ENCODE assay signal across 9 cellular contexts in the genomic region with DNA sequence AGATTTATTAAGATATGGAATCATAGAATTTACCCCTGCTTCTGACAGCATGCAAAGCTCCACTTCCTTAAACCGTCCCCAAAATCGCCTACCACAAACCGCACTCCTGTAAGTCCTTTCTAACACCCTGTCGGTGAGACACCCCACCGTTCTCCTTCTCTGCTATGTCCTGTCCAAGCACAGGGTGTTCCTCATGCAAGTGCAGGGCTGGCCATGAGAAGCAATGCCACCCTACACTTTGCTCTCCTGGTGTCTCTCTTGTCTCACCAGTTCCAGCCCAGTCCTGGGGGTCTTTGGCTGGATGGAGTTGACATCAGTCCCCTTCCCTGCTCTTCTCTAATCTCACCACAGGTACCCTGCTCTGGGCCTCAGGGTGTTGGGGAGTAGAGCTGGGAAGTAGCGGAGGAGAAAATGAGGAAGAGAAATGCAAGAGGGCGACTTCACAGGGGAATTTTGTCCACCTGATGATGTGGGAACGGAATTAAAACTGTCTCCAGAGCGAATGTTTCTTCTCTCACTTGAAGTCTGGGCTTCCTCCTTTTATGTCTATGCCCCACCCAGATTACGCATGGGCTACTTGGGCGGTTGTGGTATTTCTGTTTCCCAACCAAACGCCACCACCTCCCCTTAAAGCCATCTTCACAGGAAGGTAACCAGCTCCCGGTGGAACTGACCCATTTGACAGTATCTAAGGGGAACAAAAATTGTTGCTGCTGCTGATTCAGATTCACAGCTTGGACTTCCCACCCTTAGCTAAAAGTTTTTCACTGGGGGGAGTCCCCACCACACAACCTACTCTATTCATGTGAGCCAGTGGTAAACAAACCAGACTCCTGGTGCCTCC. TPM values are rescaled to one million over a fixed set of nuclear protein-coding genes. Genes with fewer than 3 reads are reported as not detected.
DNase-seq lines count a peak whose midpoint lies in the region; ATAC-seq and TF ChIP-seq lines count a peak whose summit lies in the region.
"Had no signal": no experiment of that assay in that cellular context is flagged by ENCODE, and none has a peak within 500 bp of the region (broad histone marks: within the 10 kb centered on the region; RNA-seq: fewer than 3 reads in every experiment).

No MANE protein-coding gene starts in this region.

- no peaks in the 10 kb centered on the region for H3K36me3 Mint-ChIP-seq in activated CD8-positive, alpha-beta T cell treated with anti-CD3 and anti-CD28 coated beads for 36 hours (ENCODE audit: low read depth)

- no peak overlapping the region for H3K9ac ChIP-seq in BLaER1

- H3K4me3 Mint-ChIP-seq in activated CD8-positive, alpha-beta T cell treated with anti-CD3 and anti-CD28 coated beads for 36 hours, result no peak overlapping the region

- peaks cover 18% of the 10 kb centered on the region for H3K4me1 ChIP-seq in BLaER1
- no peaks in the 10 kb centered on the region for H3K4me1 ChIP-seq in transverse colon
- H3K4me1 ChIP-seq in esophagus squamous epithelium, result no peaks in the 10 kb centered on the region

- peak; percentile 73 for ATAC-seq in GM19035 (IDR thresholded peaks at IDR 0.05; ENCODE audit: unreplicated experiment)
- peak; percentile 53 for ATAC-seq in HG03095 (IDR thresholded peaks at IDR 0.05; ENCODE audit: unreplicated experiment)
- ATAC-seq in activated CD8-positive, alpha-beta T cell treated with anti-CD3 and anti-CD28 coated beads for 36 hours, result peak; percentile 67

- peak; percentile 47 for DNase-seq in activated CD8-positive, alpha-beta T cell treated with anti-CD3 and anti-CD28 coated beads for 36 hours
- DNase-seq in transverse colon (peak; percentile 33), putamen (ENCODE audit: low spot score) (no peak), COLO829 (ENCODE audit: low spot score) (no peak), esophagus squamous epithelium (lab: John Stamatoyannopoulos, UW) (no peak)

- intact Hi-C loops in activated CD8-positive, alpha-beta T cell treated with anti-CD3 and anti-CD28 coated beads for 36 hours (cut with micrococcal nuclease), result no loop called here
- intact Hi-C loops in transverse colon (cut with DNase I; ENCODE audit: low total_unique reads) (no loop called here), esophagus squamous epithelium (cut with DNase I) (no loop called here)

- whole genome bisulfite sequencing in transverse colon (ENCODE audit: low coverage in 1 of 2), 2 donors, result 65 to 75% methylated on average over 8 to 13 of the region's 13 CpGs
- WGBS in esophagus squamous epithelium, 2 donors, result 69 to 78% methylated on average over 13 of the region's 13 CpGs

- H3K27me3 Mint-ChIP-seq in activated CD8-positive, alpha-beta T cell treated with anti-CD3 and anti-CD28 coated beads for 36 hours, result peaks cover 10% of the 10 kb centered on the region

- H3K27ac ChIP-seq in BLaER1, result peak overlapping the region; percentile 28; the same call in 1 of the 2 replicates
- H3K27ac ChIP-seq in transverse colon, result peak overlapping the region in 1 of 4 donors; percentile 13
- peak overlapping the region in 2 of 4 donors; percentile 16 to 47 for H3K27ac ChIP-seq in esophagus squamous epithelium
- H3K27ac ChIP-seq: VCaP had no signal

- H3K4me2 ChIP-seq in BLaER1, result peak overlapping the region; percentile 61

- H3K9me3 Mint-ChIP-seq in activated CD8-positive, alpha-beta T cell treated with anti-CD3 and anti-CD28 coated beads for 36 hours, result no peaks in the 10 kb centered on the region

- peaks cover 22% of the 10 kb centered on the region for H3K4me1 Mint-ChIP-seq in activated CD8-positive, alpha-beta T cell treated with anti-CD3 and anti-CD28 coated beads for 36 hours (ENCODE audit: low read depth)

- POLR2A ChIA-PET in activated CD8-positive, alpha-beta T cell treated with anti-CD3 and anti-CD28 coated beads for 36 hours (lab: Charles Lee), result interaction anchor here (0.8 to 1.2 kb wide), 2 partner anchors 10 to 151 kb away, joined by 3 read pairs; a partner anchor contains a TSS

- TF ChIP-seq POLR2A in transverse colon (IDR thresholded peaks at IDR 0.05) (no peak), esophagus squamous epithelium (IDR thresholded peaks at IDR 0.05) (peak in 1 of 4 donors; percentile 16)

- peak overlapping the region; percentile 5 for H3K27ac Mint-ChIP-seq in activated CD8-positive, alpha-beta T cell treated with anti-CD3 and anti-CD28 coated beads for 36 hours

- in situ Hi-C loops in transverse colon (cut with MboI; ENCODE audit: low pct_ligation_motif_present in 1 of 4, low pct_unique_long_range_greater_than_20kb in 1 of 4, low sequenced_read_pairs in 3 of 4), result no loop called here

- H3K4me3 ChIP-seq in BLaER1 (no peak overlapping the region), transverse colon (no peak overlapping the region), esophagus squamous epithelium (no peak overlapping the region)

- H3K9me3 ChIP-seq in BLaER1 (no peaks in the 10 kb centered on the region), transverse colon (no peaks in the 10 kb centered on the region), esophagus squamous epithelium (no peaks in the 10 kb centered on the region)

- no peak for TF ChIP-seq CTCF in activated CD8-positive, alpha-beta T cell treated with anti-CD3 and anti-CD28 coated beads for 36 hours (IDR thresholded peaks at IDR 0.05)
- no peak for TF ChIP-seq CTCF in transverse colon (IDR thresholded peaks at IDR 0.05)
- no peak for TF ChIP-seq CTCF in esophagus squamous epithelium (IDR thresholded peaks at IDR 0.05)

- no peaks in the 10 kb centered on the region for H4K20me1 ChIP-seq in BLaER1

- H3K27me3 ChIP-seq in BLaER1, result no peaks in the 10 kb centered on the region
- no peaks in the 10 kb centered on the region for H3K27me3 ChIP-seq in transverse colon
- H3K27me3 ChIP-seq in esophagus squamous epithelium, result peaks cover 0 to 6% (median 0%) of the 10 kb centered on the region in 4 donors

- CTCF ChIA-PET in activated CD8-positive, alpha-beta T cell treated with anti-CD3 and anti-CD28 coated beads for 36 hours (lab: Charles Lee), result interaction anchor here (1.0 to 2.3 kb wide), 5 partner anchors 13 to 132 kb away, joined by 4 to 12 read pairs (median 5); no protein-coding TSS in a partner anchor

- no peak for TF ChIP-seq EP300 in transverse colon (IDR thresholded peaks at IDR 0.05; ENCODE audit: low read depth)

- H3K36me3 ChIP-seq in BLaER1 (no peaks in the 10 kb centered on the region), transverse colon (no peaks in the 10 kb centered on the region), esophagus squamous epithelium (no peaks in the 10 kb centered on the region)

RNA-seq across cellular contexts. Expression of a gene that starts 49.9 kb away (rescaled TPM):
- total RNA-seq in activated CD8-positive, alpha-beta T cell treated with anti-CD3 and anti-CD28 coated beads for 36 hours, result not detected
- total RNA-seq in transverse colon, result 1 to 10 TPM in 1 of 4 donors, under 1 TPM in 1, not detected in 2; 0.37 to 1.4 TPM
- total RNA-seq in esophagus squamous epithelium, result under 1 TPM in 1 of 4 donors, not detected in 3; 0.19 TPM

Comparison
In these comparisons a context has a peak if more than half of its experiments do, and no peak if none do; other contexts are left out.
1. DNase-seq: peak in activated CD8-positive, alpha-beta T cell treated with anti-CD3 and anti-CD28 coated beads for 36 hours (single experiment) and transverse colon (single experiment); none in putamen (single experiment), COLO829 (single experiment) and esophagus squamous epithelium (single experiment).
2. Peak in every context shown above with its lines, with median percentiles within 50 percentile points of each other: ATAC-seq.